In the genomic region with DNA sequence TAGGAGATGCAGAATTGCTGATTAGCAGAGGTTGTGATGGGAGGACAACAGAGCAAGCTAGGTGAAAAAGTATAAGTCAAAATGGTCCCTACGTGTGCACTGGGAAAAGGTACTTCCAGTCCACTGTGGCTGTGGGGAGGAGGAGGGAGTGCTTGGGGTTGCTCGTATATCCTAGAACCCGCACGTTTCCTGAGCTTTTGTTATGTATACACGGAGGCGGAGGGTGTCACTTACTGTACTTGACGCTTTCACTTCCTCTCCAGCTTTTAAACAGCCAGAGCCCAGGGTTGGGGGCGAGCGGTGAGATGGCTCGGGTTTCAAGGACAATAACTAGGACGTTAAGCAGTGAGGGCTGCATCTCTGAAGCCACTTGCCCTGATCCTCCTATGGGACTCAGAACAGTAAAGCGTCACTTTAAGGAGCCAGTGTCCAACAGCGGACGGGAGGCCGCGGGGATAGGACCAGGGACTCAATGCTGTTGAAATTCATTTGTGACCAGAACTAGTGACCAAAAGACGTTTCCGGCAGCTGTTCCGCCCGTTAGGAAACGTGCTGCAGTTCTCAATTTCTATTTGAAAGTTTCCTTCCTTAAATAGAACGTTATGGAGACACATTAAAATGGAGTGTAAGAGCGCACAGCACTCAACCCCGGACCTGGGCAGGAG, we compare ENCODE assay signal across 8 cellular contexts. TPM values are rescaled to one million over a fixed set of nuclear protein-coding genes. Genes with fewer than 3 reads are reported as not detected.
DNase-seq lines count a peak whose midpoint lies in the region; ATAC-seq and TF ChIP-seq lines count a peak whose summit lies in the region.

No MANE protein-coding gene starts in this region.

- H3K9me3 ChIP-seq in OCI-LY7 (ENCODE audit: low read length), result no peaks in the 10 kb centered on the region

- H3K36me3 Mint-ChIP-seq in activated CD4-positive, alpha-beta memory T cell treated with anti-CD3 and anti-CD28 coated beads, Interleukin-2, amount 10 ng/mL, durations not matched to agents 7 days and 5 days (ENCODE audit: low read depth), result no peaks in the 10 kb centered on the region
- peaks cover 0 to 2% (median 0%) of the 10 kb centered on the region in 3 donors for H3K36me3 Mint-ChIP-seq in naive thymus-derived CD8-positive, alpha-beta T cell

- no peaks in the 10 kb centered on the region for H4K20me1 ChIP-seq in OCI-LY7 (ENCODE audit: insufficient read depth, low read length)

- peaks cover 7% of the 10 kb centered on the region for H3K27me3 Mint-ChIP-seq in activated CD4-positive, alpha-beta memory T cell treated with anti-CD3 and anti-CD28 coated beads, Interleukin-2, amount 10 ng/mL, durations not matched to agents 7 days and 5 days
- peaks cover 5 to 15% (median 10%) of the 10 kb centered on the region in 5 donors for H3K27me3 Mint-ChIP-seq in naive thymus-derived CD8-positive, alpha-beta T cell

- peak overlapping the region; percentile 76 for H3K4me3 ChIP-seq in ACC112 (ENCODE audit: low read depth, low read length)
- peak overlapping the region; percentile 75 for H3K4me3 ChIP-seq in fibroblast of villous mesenchyme (ENCODE audit: low read depth, low read length)
- H3K4me3 ChIP-seq in OCI-LY7 (ENCODE audit: low read depth, low read length, poor library complexity, severe bottlenecking), result no peak overlapping the region

- TF ChIP-seq CTCF in fibroblast of villous mesenchyme (IDR thresholded peaks at IDR 0.05; ENCODE audit: insufficient read depth, low read depth, low read length), result no peak
- TF ChIP-seq CTCF in OCI-LY7 (conservative IDR thresholded peaks at IDR 0.05; ENCODE audit: low read length), result no peak

- H3K4me1 Mint-ChIP-seq in activated CD4-positive, alpha-beta memory T cell treated with anti-CD3 and anti-CD28 coated beads, Interleukin-2, amount 10 ng/mL, durations not matched to agents 7 days and 5 days, result no peaks in the 10 kb centered on the region
- H3K4me1 Mint-ChIP-seq in naive thymus-derived CD8-positive, alpha-beta T cell, result no peaks in the 10 kb centered on the region

- no peak overlapping the region for H3K4me3 Mint-ChIP-seq in activated CD4-positive, alpha-beta memory T cell treated with anti-CD3 and anti-CD28 coated beads, Interleukin-2, amount 10 ng/mL, durations not matched to agents 7 days and 5 days
- no peak overlapping the region for H3K4me3 Mint-ChIP-seq in naive thymus-derived CD8-positive, alpha-beta T cell

- H3K9me2 ChIP-seq in OCI-LY7 (ENCODE audit: insufficient read depth, low read length), result no peaks in the 10 kb centered on the region

- peak overlapping the region; percentile 83 for H3K27ac ChIP-seq in ACC112 (ENCODE audit: low read depth, low read length)
- no peak overlapping the region for H3K27ac ChIP-seq in OCI-LY7 (ENCODE audit: low read depth, low read length, poor library complexity, severe bottlenecking)

- DNase-seq in NCI-H2196 treated with DMSO at 0.1 percent for 48 hours (lab: John Stamatoyannopoulos, UW; ENCODE audit: unreplicated experiment) (peak; percentile 52), fibroblast of villous mesenchyme (ENCODE audit: low read depth) (peak; percentile 61), OCI-LY7 (ENCODE audit: low spot score) (no peak)
- peak; percentile 42 for DNase-seq in activated CD4-positive, alpha-beta memory T cell treated with anti-CD3 and anti-CD28 coated beads, Interleukin-2, amount 10 ng/mL, durations not matched to agents 7 days and 5 days
- no peak for DNase-seq in naive thymus-derived CD8-positive, alpha-beta T cell

- H3K9me3 Mint-ChIP-seq in activated CD4-positive, alpha-beta memory T cell treated with anti-CD3 and anti-CD28 coated beads, Interleukin-2, amount 10 ng/mL, durations not matched to agents 7 days and 5 days, result no peaks in the 10 kb centered on the region
- H3K9me3 Mint-ChIP-seq in naive thymus-derived CD8-positive, alpha-beta T cell, result peaks cover 0 to 3% (median 0%) of the 10 kb centered on the region in 9 donors

- peak overlapping the region; percentile 56 for H2AFZ ChIP-seq in ACC112 (ENCODE audit: low read length, unreplicated experiment)
- no peak overlapping the region for H2AFZ ChIP-seq in OCI-LY7 (ENCODE audit: low read length)

- POLR2A ChIA-PET in activated CD4-positive, alpha-beta memory T cell treated with anti-CD3 and anti-CD28 coated beads, Interleukin-2, amount 10 ng/mL, durations not matched to agents 7 days and 5 days (lab: Charles Lee), result interaction anchor here (1.0 to 1.4 kb wide), 3 partner anchors 19 to 1780 kb away, joined by 3 to 5 read pairs (median 3); partner anchors contain the start of gene TMEM106B
- POLR2A ChIA-PET in naive thymus-derived CD8-positive, alpha-beta T cell (lab: Charles Lee), result no interaction called here
- POLR2A ChIA-PET in OCI-LY7 (lab: Charles Lee), result no interaction called here

- H3K36me3 ChIP-seq in ACC112 (ENCODE audit: insufficient read depth, low read length) (no peaks in the 10 kb centered on the region), OCI-LY7 (ENCODE audit: insufficient read depth, low read length) (no peaks in the 10 kb centered on the region)

- H3K4me1 ChIP-seq in ACC112 (ENCODE audit: control insufficient read depth, insufficient read depth, low read length, unreplicated experiment), result peaks cover under 1% of the 10 kb centered on the region
- no peaks in the 10 kb centered on the region for H3K4me1 ChIP-seq in OCI-LY7 (ENCODE audit: insufficient read depth, low read length, poor library complexity, severe bottlenecking)

- no peaks in the 10 kb centered on the region for H3K27me3 ChIP-seq in ACC112 (ENCODE audit: insufficient read depth, low read length)

- no peak overlapping the region for H3K4me2 ChIP-seq in OCI-LY7 (ENCODE audit: low read length)

- ATAC-seq in GM18517 (IDR thresholded peaks at IDR 0.05; ENCODE audit: unreplicated experiment), result peak; percentile 46
- peak; percentile 75 for ATAC-seq in HG03135 (IDR thresholded peaks at IDR 0.05; ENCODE audit: unreplicated experiment)
- ATAC-seq in naive thymus-derived CD8-positive, alpha-beta T cell, result peak; percentile 55

- intact Hi-C loops in OCI-LY7 (cut with micrococcal nuclease; ENCODE audit: unreplicated experiment), result no loop called here

- no TSS peak for BruUV-seq in OCI-LY7 (replicated peaks; lab: Mats Ljungman, UMichigan)

- H3K79me2 ChIP-seq in ACC112 (ENCODE audit: control insufficient read depth, insufficient read depth, low read length, unreplicated experiment) (no peaks in the 10 kb centered on the region), OCI-LY7 (ENCODE audit: insufficient read depth, low read depth, low read length) (no peaks in the 10 kb centered on the region)

- H3K27ac Mint-ChIP-seq in activated CD4-positive, alpha-beta memory T cell treated with anti-CD3 and anti-CD28 coated beads, Interleukin-2, amount 10 ng/mL, durations not matched to agents 7 days and 5 days, result no peak overlapping the region
- no peak overlapping the region for H3K27ac Mint-ChIP-seq in naive thymus-derived CD8-positive, alpha-beta T cell

- CTCF ChIA-PET in activated CD4-positive, alpha-beta memory T cell treated with anti-CD3 and anti-CD28 coated beads, Interleukin-2, amount 10 ng/mL, durations not matched to agents 7 days and 5 days (lab: Charles Lee), result interaction anchor here (1.2 kb wide), 1 partner anchor 8 kb away, joined by 4 read pairs; no protein-coding TSS in a partner anchor
- CTCF ChIA-PET in OCI-LY7 (lab: Charles Lee; ENCODE audit: unreplicated experiment), result no interaction called here

RNA-seq across cellular contexts. Expression of gene ETV1, which starts 1.0 kb away (rescaled TPM):
- total RNA-seq in activated CD4-positive, alpha-beta memory T cell treated with anti-CD3 and anti-CD28 coated beads, Interleukin-2, amount 10 ng/mL, durations not matched to agents 7 days and 5 days, result 1 to 10 TPM; 3.4 to 3.6 TPM
- total RNA-seq in fibroblast of villous mesenchyme, result 9.3 and 11.7 TPM in 2 replicates
- total RNA-seq in naive thymus-derived CD8-positive, alpha-beta T cell, result not detected
- not detected for polyA plus RNA-seq in naive thymus-derived CD8-positive, alpha-beta T cell
- not detected in 2 replicates for total RNA-seq in OCI-LY7 (2014; rRNA removed; shearing (Covaris generic))
- not detected in 2 replicates for total RNA-seq in OCI-LY7 (2022)

Comparison
In these comparisons a context has a peak if more than half of its experiments do, and no peak if none do; other contexts are left out.
1. DNase-seq: peak in NCI-H2196 treated with DMSO at 0.1 percent for 48 hours (single experiment), activated CD4-positive, alpha-beta memory T cell treated with anti-CD3 and anti-CD28 coated beads, Interleukin-2, amount 10 ng/mL, durations not matched to agents 7 days and 5 days (single experiment) and fibroblast of villous mesenchyme (single experiment); none in naive thymus-derived CD8-positive, alpha-beta T cell (0 of 10) and OCI-LY7 (single experiment).
2. RNA of gene ETV1, which starts 1.0 kb away (total RNA-seq): 9.3 to 11.7 TPM in fibroblast of villous mesenchyme and 3.4 to 3.6 TPM in activated CD4-positive, alpha-beta memory T cell treated with anti-CD3 and anti-CD28 coated beads, Interleukin-2, amount 10 ng/mL, durations not matched to agents 7 days and 5 days; not detected in naive thymus-derived CD8-positive, alpha-beta T cell and not detected in OCI-LY7; every median in the first group is over 4 times any median in the second.
3. Peak in every context shown above with its lines, with median percentiles within 50 percentile points of each other: ATAC-seq.